ENCODE assay signal across 27 cellular contexts in genomic region chr6:40511884-40512283, GRCh38.
"Had no signal": no experiment of that assay in that cellular context is flagged by ENCODE, and none has a peak within 500 bp of the region (broad histone marks: within the 10 kb centered on the region; RNA-seq: fewer than 3 reads in every experiment).

No MANE protein-coding gene starts in this region.

- H3K27ac ChIP-seq: stomach, suprapubic skin, testis, thoracic aorta, thyroid gland, tibial artery, tibial nerve, transverse colon, upper lobe of left lung, upper lobe of right lung, uterus, vagina had no signal

- H3K9me3 Mint-ChIP-seq: stimulated activated effector memory CD8-positive, alpha-beta T cell treated with anti-CD3 and anti-CD28 coated beads, Interleukin-12 subunit alpha, Interleukin-12 subunit beta, amount 100 ng/mL, for 72 hours; stimulated activated memory B cell treated with anti-CD40 and anti-IgM and Interleukin-4, amounts not matched to agents 10 μg/mL and 1 μg/mL and 100 μg/mL, for 72 hours; stimulated activated naive B cell treated with anti-CD40 and anti-IgM and Interleukin-4, amounts not matched to agents 10 μg/mL and 1 μg/mL and 100 μg/mL, for 72 hours; stimulated activated naive CD8-positive, alpha-beta T cell treated with anti-CD3 and anti-CD28 coated beads, Interleukin-15, amount 100 ng/mL, for 72 hours; stimulated activated naive CD8-positive, alpha-beta T cell treated with anti-CD3 and anti-CD28 coated beads, Interleukin-15, Interleukin-2, amounts not matched to agents 100 ng/mL and 50 ng/mL, for 24 hours; type B pancreatic cell had no signal

- H3K27ac Mint-ChIP-seq: stimulated activated effector memory CD8-positive, alpha-beta T cell treated with anti-CD3 and anti-CD28 coated beads, Interleukin-12 subunit alpha, Interleukin-12 subunit beta, amount 100 ng/mL, for 72 hours; stimulated activated memory B cell treated with anti-CD40 and anti-IgM and Interleukin-4, amounts not matched to agents 10 μg/mL and 1 μg/mL and 100 μg/mL, for 72 hours; stimulated activated naive B cell treated with anti-CD40 and anti-IgM and Interleukin-4, amounts not matched to agents 10 μg/mL and 1 μg/mL and 100 μg/mL, for 72 hours; stimulated activated naive CD8-positive, alpha-beta T cell treated with anti-CD3 and anti-CD28 coated beads, Interleukin-15, Interleukin-2, amounts not matched to agents 100 ng/mL and 50 ng/mL, for 24 hours; type B pancreatic cell had no signal

- H3K4me3 Mint-ChIP-seq: stimulated activated effector memory CD8-positive, alpha-beta T cell treated with anti-CD3 and anti-CD28 coated beads, Interleukin-12 subunit alpha, Interleukin-12 subunit beta, amount 100 ng/mL, for 72 hours; stimulated activated memory B cell treated with anti-CD40 and anti-IgM and Interleukin-4, amounts not matched to agents 10 μg/mL and 1 μg/mL and 100 μg/mL, for 72 hours; stimulated activated naive B cell treated with anti-CD40 and anti-IgM and Interleukin-4, amounts not matched to agents 10 μg/mL and 1 μg/mL and 100 μg/mL, for 72 hours; stimulated activated naive CD8-positive, alpha-beta T cell treated with anti-CD3 and anti-CD28 coated beads, Interleukin-15, amount 100 ng/mL, for 72 hours; stimulated activated naive CD8-positive, alpha-beta T cell treated with anti-CD3 and anti-CD28 coated beads, Interleukin-15, Interleukin-2, amounts not matched to agents 100 ng/mL and 50 ng/mL, for 24 hours; type B pancreatic cell had no signal

- ATAC-seq: stimulated activated effector memory CD8-positive, alpha-beta T cell treated with anti-CD3 and anti-CD28 coated beads, Interleukin-12 subunit alpha, Interleukin-12 subunit beta, amount 100 ng/mL, for 72 hours; stimulated activated memory B cell treated with anti-CD40 and anti-IgM and Interleukin-4, amounts not matched to agents 10 μg/mL and 1 μg/mL and 100 μg/mL, for 72 hours; stimulated activated naive B cell treated with anti-CD40 and anti-IgM and Interleukin-4, amounts not matched to agents 10 μg/mL and 1 μg/mL and 100 μg/mL, for 72 hours; stimulated activated naive CD8-positive, alpha-beta T cell treated with anti-CD3 and anti-CD28 coated beads, Interleukin-15, amount 100 ng/mL, for 72 hours; stimulated activated naive CD8-positive, alpha-beta T cell treated with anti-CD3 and anti-CD28 coated beads, Interleukin-15, Interleukin-2, amounts not matched to agents 100 U/mL and 50 U/mL, for 24 hours; upper lobe of right lung had no signal

- H3K9me3 ChIP-seq: stomach, suprapubic skin, testis, thoracic aorta, thyroid gland, tibial artery, tibial nerve, transverse colon, upper lobe of left lung, upper lobe of right lung, uterus, vagina had no signal

- DNase-seq: stimulated activated CD4-positive, alpha-beta T cell treated with anti-CD3 and anti-CD28 coated beads, Interleukin-2, amount 100 ng/mL, for 48 hours; stimulated activated CD4-positive, alpha-beta T cell treated with anti-CD3 and anti-CD28 coated beads, Interleukin-4, amount 100 ng/mL, for 1 hour; stimulated activated CD4-positive, alpha-beta T cell treated with anti-CD3 and anti-CD28 coated beads, Interleukin-4, amount 100 ng/mL, for 24 hours; stimulated activated CD4-positive, alpha-beta T cell treated with anti-CD3 and anti-CD28 coated beads, Interleukin-4, amount 100 ng/mL, for 4 hours; stimulated activated CD8-positive, alpha-beta memory T cell treated with anti-CD3 and anti-CD28 coated beads, Interleukin-4, amount 100 ng/mL, for 48 hours; stimulated activated naive B cell treated with anti-CD40 and anti-IgM and Interleukin-4, amounts not matched to agents 10 μg/mL and 1 μg/mL and 100 μg/mL, for 72 hours; stimulated activated naive CD4-positive, alpha-beta T cell; stimulated activated naive CD4-positive, alpha-beta T cell treated with Interleukin-2 at 50 U/mL for 16 hours; stimulated activated naive CD8-positive, alpha-beta T cell treated with anti-CD3 and anti-CD28 coated beads, Interleukin-15, amount 100 ng/mL, for 72 hours; stimulated activated naive CD8-positive, alpha-beta T cell treated with anti-CD3 and anti-CD28 coated beads, Interleukin-15, Interleukin-2, amounts not matched to agents 100 U/mL and 50 U/mL, for 24 hours; stomach; substantia nigra; testis; thyroid gland; tibial artery; transverse colon; upper lobe of left lung; upper lobe of right lung; uterus had no signal

- H3K4me1 Mint-ChIP-seq: stimulated activated memory B cell treated with anti-CD40 and anti-IgM and Interleukin-4, amounts not matched to agents 10 μg/mL and 1 μg/mL and 100 μg/mL, for 72 hours; stimulated activated naive B cell treated with anti-CD40 and anti-IgM and Interleukin-4, amounts not matched to agents 10 μg/mL and 1 μg/mL and 100 μg/mL, for 72 hours; stimulated activated naive CD8-positive, alpha-beta T cell treated with anti-CD3 and anti-CD28 coated beads, Interleukin-15, amount 100 ng/mL, for 72 hours had no signal

- H3K4me3 ChIP-seq: stomach, suprapubic skin, testis, thoracic aorta, thyroid gland, tibial artery, tibial nerve, transverse colon, upper lobe of left lung, upper lobe of right lung, uterus, vagina had no signal

- H3K27me3 ChIP-seq: stomach, suprapubic skin, testis, thyroid gland, tibial artery, tibial nerve, transverse colon, upper lobe of left lung, upper lobe of right lung, uterus, vagina had no signal

- H3K27me3 Mint-ChIP-seq: stimulated activated naive B cell treated with anti-CD40 and anti-IgM and Interleukin-4, amounts not matched to agents 10 μg/mL and 1 μg/mL and 100 μg/mL, for 72 hours; stimulated activated naive CD8-positive, alpha-beta T cell treated with anti-CD3 and anti-CD28 coated beads, Interleukin-15, amount 100 ng/mL, for 72 hours; stimulated activated naive CD8-positive, alpha-beta T cell treated with anti-CD3 and anti-CD28 coated beads, Interleukin-15, Interleukin-2, amounts not matched to agents 100 ng/mL and 50 ng/mL, for 24 hours had no signal

- H3K36me3 Mint-ChIP-seq: stimulated activated effector memory CD8-positive, alpha-beta T cell treated with anti-CD3 and anti-CD28 coated beads, Interleukin-12 subunit alpha, Interleukin-12 subunit beta, amount 100 ng/mL, for 72 hours; stimulated activated memory B cell treated with anti-CD40 and anti-IgM and Interleukin-4, amounts not matched to agents 10 μg/mL and 1 μg/mL and 100 μg/mL, for 72 hours; stimulated activated naive B cell treated with anti-CD40 and anti-IgM and Interleukin-4, amounts not matched to agents 10 μg/mL and 1 μg/mL and 100 μg/mL, for 72 hours; type B pancreatic cell had no signal

- H3K36me3 ChIP-seq: stomach, suprapubic skin, thoracic aorta, thyroid gland, tibial artery, tibial nerve, transverse colon, upper lobe of left lung, upper lobe of right lung, uterus, vagina had no signal

- H3K4me1 ChIP-seq: stomach, suprapubic skin, testis, tibial nerve, transverse colon, upper lobe of left lung, upper lobe of right lung, uterus, vagina had no signal
